ENCODE assay signal across 31 cellular contexts in the genomic region with DNA sequence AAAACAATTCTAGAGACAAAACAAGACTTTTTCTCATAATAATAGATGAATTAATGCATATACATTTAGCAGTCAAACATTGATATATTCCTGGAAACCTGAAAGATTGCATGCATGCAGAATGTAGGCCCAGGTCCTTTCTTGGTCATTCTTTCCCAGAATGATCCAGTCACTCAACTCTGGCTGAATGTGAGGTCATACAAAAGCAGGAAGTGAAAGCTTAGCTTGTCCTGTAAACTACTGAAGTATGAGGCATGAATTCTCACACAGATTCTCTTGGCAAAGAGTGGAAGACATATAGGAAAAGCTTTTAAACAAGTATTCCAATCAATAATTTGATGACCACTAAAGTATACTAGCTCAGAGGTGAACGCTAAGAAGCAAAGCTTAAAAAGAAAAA.
A peak's percentile ranks its signal among the peaks of the same experiment; 100 is the strongest.
DNase-seq lines count a peak whose midpoint lies in the region; ATAC-seq, FAIRE-seq and TF ChIP-seq lines count a peak whose summit lies in the region.
"Had no signal": no experiment of that assay in that cellular context is flagged by ENCODE, and none has a peak within 500 bp of the region (broad histone marks: within the 10 kb centered on the region; RNA-seq: fewer than 3 reads in every experiment).

No MANE protein-coding gene starts in this region.

- in situ Hi-C loops in G401 (cut with HindIII; ENCODE audit: low sequenced_read_pairs) = no loop called here

- no peaks in the 10 kb centered on the region for H3K4me1 Mint-ChIP-seq in nephron progenitor cell
- no peaks in the 10 kb centered on the region for H3K4me1 Mint-ChIP-seq in T-helper 17 cell
- H3K4me1 Mint-ChIP-seq: activated naive CD8-positive, alpha-beta T cell treated with anti-CD3 and anti-CD28 coated beads, Interleukin-2, amount 10 ng/mL, durations not matched to agents 7 days and 5 days; H9 had no signal

- H3K36me3 Mint-ChIP-seq in nephron progenitor cell (ENCODE audit: low read depth) (no peaks in the 10 kb centered on the region), T-helper 17 cell (ENCODE audit: low read depth) (no peaks in the 10 kb centered on the region)
- H3K36me3 Mint-ChIP-seq: activated naive CD8-positive, alpha-beta T cell treated with anti-CD3 and anti-CD28 coated beads, Interleukin-2, amount 10 ng/mL, durations not matched to agents 7 days and 5 days had no signal

- H3K36me3 ChIP-seq in bronchial epithelial cell (ENCODE audit: control insufficient read depth, insufficient read depth, low read length) = no peaks in the 10 kb centered on the region
- H3K36me3 ChIP-seq: heart left ventricle, neutrophil, stomach, transverse colon had no signal

- no peak for FAIRE-seq in bronchial epithelial cell (lab: Jason Lieb, UNC)
- FAIRE-seq: K562, TTC549 had no signal

- no peak overlapping the region for H3K27ac ChIP-seq in coronary artery
- H3K27ac ChIP-seq: heart left ventricle, neutrophil, psoas muscle, stomach, transverse colon had no signal

- no peaks in the 10 kb centered on the region for H3K27me3 ChIP-seq in bronchial epithelial cell (ENCODE audit: control insufficient read depth, insufficient read depth, low read length)
- H3K27me3 ChIP-seq: heart left ventricle, neutrophil, stomach, transverse colon had no signal

- H3K4me3 Mint-ChIP-seq in nephron progenitor cell (no peak overlapping the region), T-helper 17 cell (no peak overlapping the region)
- H3K4me3 Mint-ChIP-seq: activated CD8-positive, alpha-beta T cell treated with anti-CD3 and anti-CD28 coated beads, Interleukin-2, amount 10 ng/mL, durations not matched to agents 7 days and 5 days; activated naive CD8-positive, alpha-beta T cell treated with anti-CD3 and anti-CD28 coated beads, Interleukin-2, amount 10 ng/mL, durations not matched to agents 7 days and 5 days; H9 had no signal

- DNase-seq in NAMALWA (ENCODE audit: low spot score) = peak; percentile 14
- DNase-seq in bronchial epithelial cell (ENCODE audit: low read depth) = peak; percentile 44
- DNase-seq in G401 (ENCODE audit: low spot score) = no peak
- no peak for DNase-seq in nephron progenitor cell
- no peak for DNase-seq in coronary artery (ENCODE audit: low spot score)
- DNase-seq in T-helper 17 cell = no peak
- DNase-seq: activated CD4-positive, alpha-beta T cell treated with anti-CD3 and anti-CD28 coated beads for 1 hour; activated CD8-positive, alpha-beta T cell treated with anti-CD3 and anti-CD28 coated beads, Interleukin-2, amount 10 ng/mL, durations not matched to agents 7 days and 5 days; activated effector memory CD4-positive, alpha-beta T cell treated with anti-CD3 and anti-CD28 coated beads, Interleukin-2, amount 50 U/mL, for 16 hours; activated naive CD8-positive, alpha-beta T cell treated with anti-CD3 and anti-CD28 coated beads, Interleukin-2, amount 10 ng/mL, durations not matched to agents 7 days and 5 days; C1 segment of cervical spinal cord; Calu3; cerebellar nuclear complex; erythroblast; H9; heart left ventricle; left cardiac atrium; mesendoderm; NCI-H1105; NCI-H2029 treated with DMSO at 0.1 percent for 48 hours; NCI-H2227 treated with DMSO at 0.1 percent for 48 hours; psoas muscle; SHP77; stimulated activated CD8-positive, alpha-beta memory T cell treated with anti-CD3 and anti-CD28 coated beads, Interleukin-4, amount 100 ng/mL, for 48 hours; stomach; transverse colon had no signal

- H3K4me3 ChIP-seq in bronchial epithelial cell (ENCODE audit: low read depth, low read length) (no peak overlapping the region), coronary artery (no peak overlapping the region)
- H3K4me3 ChIP-seq: heart left ventricle, K562, psoas muscle, stomach, transverse colon had no signal

- H3K9me3 ChIP-seq in T-helper 17 cell (ENCODE audit: control insufficient read depth, low read length, poor library complexity, severe bottlenecking) = no peaks in the 10 kb centered on the region
- H3K9me3 ChIP-seq: neutrophil, psoas muscle, transverse colon had no signal

- TF ChIP-seq CTCF in bronchial epithelial cell (IDR thresholded peaks at IDR 0.05; ENCODE audit: insufficient read depth, low read length, severe bottlenecking) (no peak), nephron progenitor cell (IDR thresholded peaks at IDR 0.05) (no peak), coronary artery (IDR thresholded peaks at IDR 0.05) (no peak)

- H3K9me3 Mint-ChIP-seq in nephron progenitor cell = peaks cover 15% of the 10 kb centered on the region

- H3K27me3 Mint-ChIP-seq in nephron progenitor cell (ENCODE audit: low read depth, poor library complexity) (peaks cover 4% of the 10 kb centered on the region), T-helper 17 cell (no peaks in the 10 kb centered on the region)
- H3K27me3 Mint-ChIP-seq: activated naive CD8-positive, alpha-beta T cell treated with anti-CD3 and anti-CD28 coated beads, Interleukin-2, amount 10 ng/mL, durations not matched to agents 7 days and 5 days had no signal

- no peak overlapping the region for H3K27ac Mint-ChIP-seq in nephron progenitor cell
- no peak overlapping the region for H3K27ac Mint-ChIP-seq in T-helper 17 cell
- H3K27ac Mint-ChIP-seq: activated CD8-positive, alpha-beta T cell treated with anti-CD3 and anti-CD28 coated beads, Interleukin-2, amount 10 ng/mL, durations not matched to agents 7 days and 5 days; activated naive CD8-positive, alpha-beta T cell treated with anti-CD3 and anti-CD28 coated beads, Interleukin-2, amount 10 ng/mL, durations not matched to agents 7 days and 5 days; H9 had no signal

- ATAC-seq in GM18870 (IDR thresholded peaks at IDR 0.05; ENCODE audit: unreplicated experiment) = peak; percentile 61
- ATAC-seq in HG02623 (IDR thresholded peaks at IDR 0.05; ENCODE audit: unreplicated experiment) = peak; percentile 52
- ATAC-seq in T-helper 17 cell = no peak
- ATAC-seq: activated CD8-positive, alpha-beta T cell treated with anti-CD3 and anti-CD28 coated beads, Interleukin-2, amount 10 ng/mL, durations not matched to agents 7 days and 5 days; heart left ventricle; K562; left cardiac atrium; psoas muscle had no signal

Comparison
In these comparisons a context has a peak if more than half of its experiments do, and no peak if none do; other contexts are left out.
1. DNase-seq: peak in NAMALWA (single experiment) and bronchial epithelial cell (single experiment); none in G401 (single experiment), nephron progenitor cell (single experiment), coronary artery (single experiment) and T-helper 17 cell (0 of 3).